In genomic region chr19:6531956-6532243, GRCh38 we compare ENCODE assay signal across 12 cellular contexts. TPM values are rescaled to one million over a fixed set of nuclear protein-coding genes. Genes with fewer than 3 reads are reported as not detected.
DNase-seq lines count a peak whose midpoint lies in the region; ATAC-seq and TF ChIP-seq lines count a peak whose summit lies in the region.
"Had no signal": no experiment of that assay in that cellular context is flagged by ENCODE, and none has a peak within 500 bp of the region (broad histone marks: within the 10 kb centered on the region; RNA-seq: fewer than 3 reads in every experiment).

No MANE protein-coding gene starts in this region.

- H3K36me3 ChIP-seq in GM06990 (ENCODE audit: control insufficient read depth, insufficient read depth, low read length) (peaks cover 14% of the 10 kb centered on the region), MM.1S (replicated peaks; ENCODE audit: insufficient read depth, low read length) (no peaks in the 10 kb centered on the region), neural progenitor cell (no peaks in the 10 kb centered on the region)

- H3K4me2 ChIP-seq in MM.1S (ENCODE audit: low read depth, low read length): peak overlapping the region; percentile 91
- no peak overlapping the region for H3K4me2 ChIP-seq in neural progenitor cell

- DNase-seq in GM06990 (ENCODE audit: extremely low read depth, insufficient read length) (no peak), MM.1S (no peak), chondrocyte (ENCODE audit: low spot score) (no peak), neural progenitor cell (ENCODE audit: low spot score) (no peak), NCI-H1417 (lab: John Stamatoyannopoulos, UW) (no peak), inferior parietal cortex (ENCODE audit: extremely low spot score) (no peak)
- DNase-seq: GOT3 had no signal

- H3F3A ChIP-seq in MM.1S (ENCODE audit: insufficient read depth, low read length) (peaks cover 15% of the 10 kb centered on the region), neural progenitor cell (ENCODE audit: low read depth) (peaks cover 21% of the 10 kb centered on the region)

- H3K4me3 Mint-ChIP-seq in chondrocyte (ENCODE audit: unreplicated experiment): peak overlapping the region; percentile 95
- H3K4me3 Mint-ChIP-seq in neural progenitor cell: peak overlapping the region; percentile 25

- H3K9me2 ChIP-seq in MM.1S (replicated peaks; ENCODE audit: insufficient read depth, low read length): no peaks in the 10 kb centered on the region

- H3K4me3 ChIP-seq in GM06990 (replicated peaks; ENCODE audit: low read depth, low read length): peak overlapping the region; percentile 98
- H3K4me3 ChIP-seq in MM.1S (ENCODE audit: low read length): peak overlapping the region; percentile 80
- H3K4me3 ChIP-seq in neural progenitor cell: no peak overlapping the region

- H3K36me3 Mint-ChIP-seq in chondrocyte (ENCODE audit: low read depth) (peaks cover 6% of the 10 kb centered on the region), neural progenitor cell (peaks cover 2% of the 10 kb centered on the region)

- 0 out of 2 replicates have a peak overlapping the region, but pooled peaks have one; percentile 24 for H2AFZ ChIP-seq in MM.1S (ENCODE audit: low read length)
- H2AFZ ChIP-seq in neural progenitor cell (replicated peaks): no peak overlapping the region

- H3K79me2 ChIP-seq in MM.1S (ENCODE audit: low read length): peaks cover 18% of the 10 kb centered on the region
- no peaks in the 10 kb centered on the region for H3K79me2 ChIP-seq in neural progenitor cell (ENCODE audit: low read depth)

- H3K27me3 Mint-ChIP-seq in chondrocyte (ENCODE audit: low read depth): peaks cover 7% of the 10 kb centered on the region
- H3K27me3 Mint-ChIP-seq in neural progenitor cell (ENCODE audit: insufficient read depth, low read depth): peaks cover 56% of the 10 kb centered on the region

- H3K4me1 ChIP-seq in MM.1S (ENCODE audit: low read length) (peaks cover 21% of the 10 kb centered on the region), neural progenitor cell (peaks cover 9% of the 10 kb centered on the region)

- H3K9me3 ChIP-seq in MM.1S (replicated peaks; ENCODE audit: insufficient read depth, low read length): no peaks in the 10 kb centered on the region
- no peaks in the 10 kb centered on the region for H3K9me3 ChIP-seq in neural progenitor cell (ENCODE audit: low read depth)

- H3K9ac ChIP-seq in MM.1S (ENCODE audit: low read length): peak overlapping the region; percentile 72
- H3K9ac ChIP-seq in neural progenitor cell: no peak overlapping the region

- H3K27me3 ChIP-seq in GM06990 (replicated peaks; ENCODE audit: control insufficient read depth, insufficient read depth, low read length): no peaks in the 10 kb centered on the region
- peaks cover 19% of the 10 kb centered on the region for H3K27me3 ChIP-seq in MM.1S (replicated peaks; ENCODE audit: insufficient read depth, low read length)
- H3K27me3 ChIP-seq in neural progenitor cell: peaks cover 76% of the 10 kb centered on the region

- H3K4me1 Mint-ChIP-seq in chondrocyte (ENCODE audit: low read depth) (peaks cover 34% of the 10 kb centered on the region), neural progenitor cell (peaks cover 25% of the 10 kb centered on the region)

- H4K20me1 ChIP-seq in MM.1S (ENCODE audit: insufficient read depth, low read length): no peaks in the 10 kb centered on the region
- peaks cover 11% of the 10 kb centered on the region for H4K20me1 ChIP-seq in neural progenitor cell (ENCODE audit: low read depth)

- H3K27ac Mint-ChIP-seq in chondrocyte (ENCODE audit: unreplicated experiment) (peak overlapping the region; percentile 71), neural progenitor cell (no peak overlapping the region)

- no peak for ATAC-seq in GM21786 (IDR thresholded peaks at IDR 0.05; ENCODE audit: unreplicated experiment)
- no peak for ATAC-seq in HG03139 (IDR thresholded peaks at IDR 0.05; ENCODE audit: unreplicated experiment)
- ATAC-seq: left lobe of liver had no signal

- H3K9me3 Mint-ChIP-seq in chondrocyte (ENCODE audit: low read depth) (no peaks in the 10 kb centered on the region), neural progenitor cell (peaks cover 2% of the 10 kb centered on the region)

- TF ChIP-seq CTCF in GM06990 (IDR thresholded peaks at IDR 0.05; ENCODE audit: insufficient read depth, low read length, poor library complexity, severe bottlenecking) (no peak), MM.1S (IDR thresholded peaks at IDR 0.05; ENCODE audit: low read length) (no peak), chondrocyte (IDR thresholded peaks at IDR 0.05) (no peak), neural progenitor cell (IDR thresholded peaks at IDR 0.05) (no peak)

- H3K27ac ChIP-seq in MM.1S (ENCODE audit: low read length) (no peak overlapping the region), neural progenitor cell (no peak overlapping the region)

RNA-seq across cellular contexts. Expression of gene TNFSF9, which starts 1.1 kb away (rescaled TPM):
- 5.9 to 6.9 TPM (median 6.7 TPM) in 3 replicates for total RNA-seq in chondrocyte
- total RNA-seq in neural progenitor cell (ENCODE audit: low replicate concordance): 0.28 and 1.7 TPM in 2 replicates
- total RNA-seq: cardiac septum had no signal

RNA-seq across cellular contexts. Expression of gene TUBB4A, which starts 29.8 kb away (rescaled TPM):
- total RNA-seq in chondrocyte (0.26 to 0.99 TPM (median 0.70 TPM) in 3 replicates), neural progenitor cell (ENCODE audit: low replicate concordance) (2.4 and 7.3 TPM in 2 replicates)
- total RNA-seq: LHCN-M2 had no signal

RNA-seq across cellular contexts. Expression of gene DENND1C, which starts 50.3 kb away (rescaled TPM):
- not detected in 3 replicates for total RNA-seq in chondrocyte
- 0.19 TPM in 1 of 2 replicates, not detected in the other for total RNA-seq in neural progenitor cell (ENCODE audit: low replicate concordance)
- total RNA-seq: LHCN-M2 had no signal

RNA-seq across cellular contexts. Expression of gene CD70, which starts 59.0 kb away (rescaled TPM):
- total RNA-seq in chondrocyte: 3.3 to 8.1 TPM (median 3.9 TPM) in 3 replicates
- 1.2 TPM in 1 of 2 replicates, not detected in the other for total RNA-seq in neural progenitor cell (ENCODE audit: low replicate concordance)
- total RNA-seq: cardiac septum had no signal
